9 cellular contexts compared by ENCODE assay signal in the genomic region with DNA sequence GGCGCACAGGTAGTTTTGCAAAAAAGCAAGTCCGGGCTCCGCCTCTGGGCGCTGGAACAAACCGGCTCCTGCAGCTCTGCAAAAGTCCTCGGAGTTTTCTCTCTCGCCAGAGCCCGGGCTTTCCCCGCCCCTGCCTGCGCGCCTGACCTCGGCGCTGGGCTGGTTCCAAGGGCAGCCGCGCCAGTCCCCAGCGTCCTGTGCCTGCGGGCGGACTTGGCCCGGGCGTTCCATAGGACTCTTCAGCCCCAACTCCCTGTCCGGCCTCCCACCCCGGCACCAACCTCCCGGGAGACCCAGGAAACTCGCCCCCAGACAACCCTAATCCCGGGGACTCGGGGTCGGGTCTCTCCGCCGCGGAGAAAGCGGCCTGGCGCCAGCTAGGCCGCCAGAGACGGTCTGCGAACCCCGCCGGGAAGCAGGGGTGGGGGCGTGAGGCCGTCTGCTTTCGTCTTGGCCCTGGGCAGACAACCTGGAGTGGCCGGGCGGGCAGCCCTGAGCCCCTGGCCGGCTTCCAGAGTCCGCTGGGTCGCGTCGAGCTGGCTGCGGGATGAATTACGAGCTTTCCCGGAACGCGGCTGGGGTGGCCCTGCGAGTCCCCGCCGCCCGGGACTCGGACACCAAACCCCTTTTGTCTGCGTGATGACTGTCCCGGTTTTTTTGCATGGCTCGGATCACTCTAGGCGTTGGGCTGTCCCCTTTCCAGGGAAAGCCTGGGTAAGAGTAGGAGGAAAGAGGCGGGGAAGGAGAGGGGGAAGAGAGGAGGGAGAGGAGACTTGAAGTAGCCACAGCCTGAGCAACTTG. TPM values are rescaled to one million over a fixed set of nuclear protein-coding genes. Genes with fewer than 3 reads are reported as not detected.
DNase-seq lines count a peak whose midpoint lies in the region; ATAC-seq and TF ChIP-seq lines count a peak whose summit lies in the region.
"Had no signal": no experiment of that assay in that cellular context is flagged by ENCODE, and none has a peak within 500 bp of the region (broad histone marks: within the 10 kb centered on the region; RNA-seq: fewer than 3 reads in every experiment).

No MANE protein-coding gene starts in this region.

- WGBS in mesodermal cell (ENCODE audit: insufficient coverage in 2 of 2), 2 experiments = 0% methylated on average over 9 to 23 of the region's 62 CpGs

- H3K27ac Mint-ChIP-seq in type B pancreatic cell = peak overlapping the region; percentile 84

- peak overlapping the region; percentile 97 for H3K4me3 Mint-ChIP-seq in type B pancreatic cell

- DNase-seq in M059J (ENCODE audit: low read depth) = peak; percentile 82
- peak; percentile 52 for DNase-seq in epithelial cell of esophagus (ENCODE audit: low read depth)
- peak; percentile 78 for DNase-seq in type B pancreatic cell (ENCODE audit: extremely low spot score, unreplicated experiment)
- no peak for DNase-seq in NCI-H2081 treated with DMSO at 0.1 percent for 48 hours (lab: John Stamatoyannopoulos, UW)
- DNase-seq in NCI-H2196 (lab: John Stamatoyannopoulos, UW; ENCODE audit: unreplicated experiment) = no peak

- TF ChIP-seq CTCF in epithelial cell of esophagus (IDR thresholded peaks at IDR 0.05; ENCODE audit: insufficient read depth, low read depth, low read length, missing control alignments) (no peak), type B pancreatic cell (conservative IDR thresholded peaks at IDR 0.05) (peak; percentile 34)

- no peaks in the 10 kb centered on the region for H3K9me3 ChIP-seq in mesodermal cell (ENCODE audit: control insufficient read depth, low read length)

- no peak for ATAC-seq in HG03175 (IDR thresholded peaks at IDR 0.05; ENCODE audit: unreplicated experiment)

- H3K27ac ChIP-seq in mesodermal cell (ENCODE audit: low read depth, low read length, severe bottlenecking) = no peak overlapping the region
- H3K27ac ChIP-seq: KMS-11 had no signal

- peaks cover 7% of the 10 kb centered on the region for H3K9me3 Mint-ChIP-seq in type B pancreatic cell

- peaks cover 4% of the 10 kb centered on the region for H3K4me1 Mint-ChIP-seq in type B pancreatic cell (ENCODE audit: unreplicated experiment)

- H3K36me3 ChIP-seq in mesodermal cell (ENCODE audit: control insufficient read depth, insufficient read depth, low read length) = no peaks in the 10 kb centered on the region

- no peaks in the 10 kb centered on the region for H3K4me1 ChIP-seq in mesodermal cell (ENCODE audit: control insufficient read depth, insufficient read depth, low read length, poor library complexity, severe bottlenecking)

- H3K27me3 Mint-ChIP-seq in type B pancreatic cell = peaks cover 36% of the 10 kb centered on the region

- H3K36me3 Mint-ChIP-seq in type B pancreatic cell = peaks cover 23% of the 10 kb centered on the region

- H3K4me3 ChIP-seq in epithelial cell of esophagus (ENCODE audit: low read length) (peak overlapping the region; percentile 39), mesodermal cell (ENCODE audit: extremely low read depth, insufficient read depth, low read length, poor library complexity, severe bottlenecking) (peak overlapping the region; percentile 41)

RNA-seq across cellular contexts. Expression of a gene that starts 1.0 kb away (rescaled TPM):
- 2.8 and 5.5 TPM in 2 replicates for total RNA-seq in M059J (2014; rRNA removed; shearing (Covaris generic))
- 9.7 TPM for polyA plus RNA-seq in mesodermal cell (2013, experiment 1 of 2)
- 9.2 TPM for polyA plus RNA-seq in mesodermal cell (2013, experiment 2 of 2)
- total RNA-seq in type B pancreatic cell (ENCODE audit: low replicate concordance) = 38.3 and 109 TPM in 2 replicates
- total RNA-seq: activated CD8-positive, alpha-beta memory T cell treated with anti-CD3 and anti-CD28 coated beads for 36 hours had no signal

Comparison
In these comparisons a context has a peak if more than half of its experiments do, and no peak if none do; other contexts are left out.
1. DNase-seq: peak in M059J (single experiment), epithelial cell of esophagus (single experiment) and type B pancreatic cell (single experiment); none in NCI-H2081 treated with DMSO at 0.1 percent for 48 hours (single experiment) and NCI-H2196 (single experiment).